ENCODE assay signal across 17 cellular contexts in the genomic region with DNA sequence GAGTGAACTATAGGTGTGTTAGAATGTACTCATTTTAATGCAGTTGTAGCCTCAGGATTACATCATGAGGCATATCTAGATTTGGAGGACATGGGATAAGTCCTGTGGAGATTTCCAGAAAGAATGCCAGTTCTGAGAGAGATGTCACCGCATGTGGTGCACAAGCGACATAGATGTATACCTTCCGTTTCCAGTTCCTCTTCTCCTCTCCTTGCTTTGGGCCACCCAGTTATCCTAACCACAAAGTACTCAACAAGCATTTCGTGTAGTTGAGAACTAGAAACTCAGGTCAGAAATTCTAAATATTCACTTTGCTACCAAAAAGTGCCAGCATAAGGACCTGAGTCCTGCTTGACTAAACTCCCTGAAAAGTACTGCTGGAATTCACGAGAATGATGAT.
DNase-seq lines count a peak whose midpoint lies in the region; ATAC-seq, FAIRE-seq and TF ChIP-seq lines count a peak whose summit lies in the region.
"Had no signal": no experiment of that assay in that cellular context is flagged by ENCODE, and none has a peak within 500 bp of the region (broad histone marks: within the 10 kb centered on the region; RNA-seq: fewer than 3 reads in every experiment).

No MANE protein-coding gene starts in this region.

- TF ChIP-seq CTCF in GM23338 (conservative IDR thresholded peaks at IDR 0.05; ENCODE audit: low read depth in 2 of 2), result no peak
- TF ChIP-seq CTCF in Panc1 (IDR thresholded peaks at IDR 0.05), result no peak

- H3K4me1 ChIP-seq in GM23338 (ENCODE audit: insufficient read depth) (no peaks in the 10 kb centered on the region), Panc1 (ENCODE audit: control insufficient read depth, insufficient read depth, low read length) (peaks cover 10% of the 10 kb centered on the region; the same call in 1 of the 2 replicates), rectal smooth muscle tissue (ENCODE audit: control insufficient read depth, insufficient read depth, low read length) (no peaks in the 10 kb centered on the region)

- no peaks in the 10 kb centered on the region for H3K79me2 ChIP-seq in GM23338 (replicated peaks; ENCODE audit: insufficient read depth)

- H3K9ac ChIP-seq in rectal smooth muscle tissue (ENCODE audit: low read length), result no peak overlapping the region

- BruUV-seq in Panc1 (replicated peaks; lab: Mats Ljungman, UMichigan), result no TSS peak

- no peaks in the 10 kb centered on the region for H3K27me3 ChIP-seq in GM23338 (ENCODE audit: insufficient read depth)
- no peaks in the 10 kb centered on the region for H3K27me3 ChIP-seq in Panc1 (ENCODE audit: control insufficient read depth, insufficient read depth, low read length)
- H3K27me3 ChIP-seq in rectal smooth muscle tissue (ENCODE audit: control insufficient read depth, insufficient read depth, low read length), result no peaks in the 10 kb centered on the region

- H3K9me3 Mint-ChIP-seq in GM23338, result no peaks in the 10 kb centered on the region
- H3K9me3 Mint-ChIP-seq: H9, T-cell had no signal

- no peaks in the 10 kb centered on the region; the same call in 1 of the 2 replicates for H4K20me1 ChIP-seq in GM23338 (replicated peaks; ENCODE audit: insufficient read depth)

- no peak for FAIRE-seq in GM12892 (lab: Jason Lieb, UNC)
- FAIRE-seq: D721Med had no signal

- no peaks in the 10 kb centered on the region for H3K9me3 ChIP-seq in Panc1 (ENCODE audit: control insufficient read depth, insufficient read depth, low read depth, low read length)

- in situ Hi-C loops in Panc1 (cut with HindIII; ENCODE audit: low pct_unique_long_range_greater_than_20kb, low sequenced_read_pairs), result no loop called here

- peaks cover 79% of the 10 kb centered on the region for H3K36me3 Mint-ChIP-seq in GM23338 (ENCODE audit: low read depth)

- H3K4me2 ChIP-seq in GM23338, result no peak overlapping the region

- no peak for ATAC-seq in GM23338
- ATAC-seq in Panc1, result no peak
- no peak for ATAC-seq in GM18907 (IDR thresholded peaks at IDR 0.05; ENCODE audit: unreplicated experiment)
- ATAC-seq: T-cell had no signal

- H3K36me3 ChIP-seq in GM23338 (ENCODE audit: insufficient read depth) (peaks cover 34% of the 10 kb centered on the region), Panc1 (ENCODE audit: control insufficient read depth, insufficient read depth, low read length) (peaks cover 35% of the 10 kb centered on the region), rectal smooth muscle tissue (ENCODE audit: control insufficient read depth, insufficient read depth, low read length) (peaks cover 2% of the 10 kb centered on the region)

- H3K27ac ChIP-seq in GM23338 (ENCODE audit: low read depth) (peak overlapping the region; percentile 28; the same call in 1 of the 2 replicates), Panc1 (ENCODE audit: low read length) (0 out of 2 replicates have a peak overlapping the region, but pooled peaks have one; percentile 2), rectal smooth muscle tissue (ENCODE audit: low read depth, low read length) (peak overlapping the region; percentile 12)
- H3K27ac ChIP-seq: C4-2B had no signal

- POLR2A ChIA-PET in Panc1 (lab: Charles Lee), result no interaction called here

- no peak overlapping the region for H3K4me3 Mint-ChIP-seq in GM23338
- H3K4me3 Mint-ChIP-seq: H9, T-cell had no signal

- H3K9me2 ChIP-seq in GM23338 (ENCODE audit: insufficient read depth), result no peaks in the 10 kb centered on the region

- DNase-seq in GM23338 (ENCODE audit: low spot score) (no peak), MV-4-11 (lab: John Stamatoyannopoulos, UW) (peak; percentile 67), Panc1 (ENCODE audit: low read depth, low spot score) (no peak), NCI-H1694 treated with DMSO at 0.1 percent for 48 hours (lab: John Stamatoyannopoulos, UW) (no peak), GM12892 (ENCODE audit: insufficient read length) (no peak)
- DNase-seq: H9, NCI-H1092 treated with DMSO at 0.1 percent for 48 hours, NCI-H2107, NCI-H2227 treated with DMSO at 0.1 percent for 48 hours, NCI-H510A treated with DMSO at 0.1 percent for 48 hours, NCI-H774, Right ventricle myocardium superior, T-cell had no signal

- no peaks in the 10 kb centered on the region for H3K4me1 Mint-ChIP-seq in GM23338
- H3K4me1 Mint-ChIP-seq: H9 had no signal

- H3F3A ChIP-seq in GM23338 (replicated peaks; ENCODE audit: low read depth), result no peaks in the 10 kb centered on the region; the same call in 1 of the 2 replicates

- TF ChIP-seq POLR2A in GM12892 (IDR thresholded peaks at IDR 0.05; ENCODE audit: low read depth, low read length), result no peak

- no peak overlapping the region for H3K27ac Mint-ChIP-seq in GM23338
- H3K27ac Mint-ChIP-seq: H9, T-cell had no signal

- H3K4me3 ChIP-seq in GM23338 (no peak overlapping the region), Panc1 (ENCODE audit: low read depth in 2 of 2, low read length in 2 of 2) (no peak overlapping the region), rectal smooth muscle tissue (ENCODE audit: low read length) (no peak overlapping the region)

- H2AFZ ChIP-seq in GM23338, result no peak overlapping the region

- intact Hi-C loops in Panc1 (cut with micrococcal nuclease; ENCODE audit: unreplicated experiment), result no loop called here

- no peaks in the 10 kb centered on the region for H3K27me3 Mint-ChIP-seq in GM23338 (ENCODE audit: insufficient read depth, low read depth, poor library complexity)
- H3K27me3 Mint-ChIP-seq: T-cell had no signal

- CTCF ChIA-PET in Panc1 (lab: Charles Lee), result no interaction called here

TF ChIP-seq in GM23338, 12 proteins besides CTCF, POLR2A, EP300 and RAD21 (continues in another document):
- TF ChIP-seq, protein P1, sequence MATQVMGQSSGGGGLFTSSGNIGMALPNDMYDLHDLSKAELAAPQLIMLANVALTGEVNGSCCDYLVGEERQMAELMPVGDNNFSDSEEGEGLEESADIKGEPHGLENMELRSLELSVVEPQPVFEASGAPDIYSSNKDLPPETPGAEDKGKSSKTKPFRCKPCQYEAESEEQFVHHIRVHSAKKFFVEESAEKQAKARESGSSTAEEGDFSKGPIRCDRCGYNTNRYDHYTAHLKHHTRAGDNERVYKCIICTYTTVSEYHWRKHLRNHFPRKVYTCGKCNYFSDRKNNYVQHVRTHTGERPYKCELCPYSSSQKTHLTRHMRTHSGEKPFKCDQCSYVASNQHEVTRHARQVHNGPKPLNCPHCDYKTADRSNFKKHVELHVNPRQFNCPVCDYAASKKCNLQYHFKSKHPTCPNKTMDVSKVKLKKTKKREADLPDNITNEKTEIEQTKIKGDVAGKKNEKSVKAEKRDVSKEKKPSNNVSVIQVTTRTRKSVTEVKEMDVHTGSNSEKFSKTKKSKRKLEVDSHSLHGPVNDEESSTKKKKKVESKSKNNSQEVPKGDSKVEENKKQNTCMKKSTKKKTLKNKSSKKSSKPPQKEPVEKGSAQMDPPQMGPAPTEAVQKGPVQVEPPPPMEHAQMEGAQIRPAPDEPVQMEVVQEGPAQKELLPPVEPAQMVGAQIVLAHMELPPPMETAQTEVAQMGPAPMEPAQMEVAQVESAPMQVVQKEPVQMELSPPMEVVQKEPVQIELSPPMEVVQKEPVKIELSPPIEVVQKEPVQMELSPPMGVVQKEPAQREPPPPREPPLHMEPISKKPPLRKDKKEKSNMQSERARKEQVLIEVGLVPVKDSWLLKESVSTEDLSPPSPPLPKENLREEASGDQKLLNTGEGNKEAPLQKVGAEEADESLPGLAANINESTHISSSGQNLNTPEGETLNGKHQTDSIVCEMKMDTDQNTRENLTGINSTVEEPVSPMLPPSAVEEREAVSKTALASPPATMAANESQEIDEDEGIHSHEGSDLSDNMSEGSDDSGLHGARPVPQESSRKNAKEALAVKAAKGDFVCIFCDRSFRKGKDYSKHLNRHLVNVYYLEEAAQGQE (IDR thresholded peaks at IDR 0.05; ENCODE audit: unreplicated experiment), result no peak
- TF ChIP-seq CREB1 (CRISPR knock-in tag; IDR thresholded peaks at IDR 0.05; ENCODE audit: low read depth), result no peak
- TF ChIP-seq JUNB (IDR thresholded peaks at IDR 0.05; ENCODE audit: unreplicated experiment), result no peak
- TF ChIP-seq EZH2 (IDR thresholded peaks at IDR 0.05; ENCODE audit: low read depth, unreplicated experiment), result no peak
- no peak for TF ChIP-seq EZH2phosphoT487 (IDR thresholded peaks at IDR 0.05; ENCODE audit: unreplicated experiment)
- no peak for TF ChIP-seq NANOG (IDR thresholded peaks at IDR 0.05; ENCODE audit: borderline replicate concordance)
- TF ChIP-seq POLR2AphosphoS5 (IDR thresholded peaks at IDR 0.05; ENCODE audit: low read depth), result no peak
- no peak for TF ChIP-seq ZNF331 (CRISPR knock-in tag; IDR thresholded peaks at IDR 0.05; ENCODE audit: low read depth)
- TF ChIP-seq, protein P2, sequence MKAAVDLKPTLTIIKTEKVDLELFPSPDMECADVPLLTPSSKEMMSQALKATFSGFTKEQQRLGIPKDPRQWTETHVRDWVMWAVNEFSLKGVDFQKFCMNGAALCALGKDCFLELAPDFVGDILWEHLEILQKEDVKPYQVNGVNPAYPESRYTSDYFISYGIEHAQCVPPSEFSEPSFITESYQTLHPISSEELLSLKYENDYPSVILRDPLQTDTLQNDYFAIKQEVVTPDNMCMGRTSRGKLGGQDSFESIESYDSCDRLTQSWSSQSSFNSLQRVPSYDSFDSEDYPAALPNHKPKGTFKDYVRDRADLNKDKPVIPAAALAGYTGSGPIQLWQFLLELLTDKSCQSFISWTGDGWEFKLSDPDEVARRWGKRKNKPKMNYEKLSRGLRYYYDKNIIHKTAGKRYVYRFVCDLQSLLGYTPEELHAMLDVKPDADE (IDR thresholded peaks at IDR 0.05), result no peak
- TF ChIP-seq ZNF114 (CRISPR knock-in tag; IDR thresholded peaks at IDR 0.05), result no peak
- no peak for TF ChIP-seq STAT1 (IDR thresholded peaks at IDR 0.05; ENCODE audit: unreplicated experiment)
